Comparison of ENCODE assay signal across 1 cellular context in genomic region chr13:45178349-45179142, GRCh38.
TF ChIP-seq lines count a peak whose summit lies in the region.

No MANE protein-coding gene starts in this region.

TF ChIP-seq in IMR-90, 13 proteins besides CTCF, POLR2A, EP300 and RAD21 (continued from another document):
- peak; percentile 26; the same call in 1 of the 2 replicates for TF ChIP-seq CEBPB (IDR thresholded peaks at IDR 0.05; ENCODE audit: low read depth, low read length)
- TF ChIP-seq FOS (IDR thresholded peaks at IDR 0.05; ENCODE audit: low read depth, low read length): peak; percentile 57; the same call in 1 of the 2 replicates
- no peak for TF ChIP-seq ELK1 (IDR thresholded peaks at IDR 0.05; ENCODE audit: borderline replicate concordance, low read depth, low read length)
- TF ChIP-seq BHLHE40 (IDR thresholded peaks at IDR 0.05; ENCODE audit: low read depth, low read length): peak; percentile 57
- peak; percentile 69 for TF ChIP-seq MAZ (IDR thresholded peaks at IDR 0.05; ENCODE audit: borderline replicate concordance, low read depth, low read length)
- TF ChIP-seq CHD1 (IDR thresholded peaks at IDR 0.05; ENCODE audit: low read depth, low read length): no peak
